ENCODE assay signal across 22 cellular contexts in genomic region chr1:44077421-44077820, GRCh38. TPM values are rescaled to one million over a fixed set of nuclear protein-coding genes. Genes with fewer than 3 reads are reported as not detected.
"Had no signal": no experiment of that assay in that cellular context is flagged by ENCODE, and none has a peak within 500 bp of the region (broad histone marks: within the 10 kb centered on the region; RNA-seq: fewer than 3 reads in every experiment).

No MANE protein-coding gene starts in this region.

- H3K9me3 Mint-ChIP-seq: activated naive CD4-positive, alpha-beta T cell treated with anti-CD3 and anti-CD28 coated beads, Interleukin-2, amount 50 U/mL, for 24 hours; naive thymus-derived CD4-positive, alpha-beta T cell; stimulated activated naive B cell treated with anti-CD40 and anti-IgM and Interleukin-4, amounts not matched to agents 10 μg/mL and 1 μg/mL and 100 μg/mL, for 72 hours had no signal

- H3K27ac Mint-ChIP-seq: activated naive CD4-positive, alpha-beta T cell treated with anti-CD3 and anti-CD28 coated beads, Interleukin-2, amount 50 U/mL, for 24 hours; naive thymus-derived CD4-positive, alpha-beta T cell; stimulated activated naive B cell treated with anti-CD40 and anti-IgM and Interleukin-4, amounts not matched to agents 10 μg/mL and 1 μg/mL and 100 μg/mL, for 72 hours had no signal

- H3K4me1 ChIP-seq: pancreas had no signal

- H3K27me3 ChIP-seq: dorsolateral prefrontal cortex, pancreas, spleen, tibial artery had no signal

- H3K36me3 ChIP-seq: pancreas, spleen, tibial artery had no signal

- H3K4me3 ChIP-seq: dorsolateral prefrontal cortex, pancreas, spleen, tibial artery had no signal

- H3K9me3 ChIP-seq: pancreas, spleen, tibial artery had no signal

- H3K4me3 Mint-ChIP-seq: activated naive CD4-positive, alpha-beta T cell treated with anti-CD3 and anti-CD28 coated beads, Interleukin-2, amount 50 U/mL, for 24 hours; naive thymus-derived CD4-positive, alpha-beta T cell; stimulated activated naive B cell treated with anti-CD40 and anti-IgM and Interleukin-4, amounts not matched to agents 10 μg/mL and 1 μg/mL and 100 μg/mL, for 72 hours had no signal

- DNase-seq: activated CD4-positive, alpha-beta T cell treated with anti-CD3 and anti-CD28 coated beads, Interleukin-2, amount 50 U/mL, for 1 hour; activated CD4-positive, CD25-positive, alpha-beta regulatory T cell treated with anti-CD3 and anti-CD28 coated beads, Interleukin-2, amount 50 U/mL, for 72 hours; activated CD8-positive, alpha-beta memory T cell treated with anti-CD3 and anti-CD28 coated beads, Interleukin-2, amount 50 U/mL, for 48 hours; activated effector memory CD4-positive, alpha-beta T cell treated with anti-CD3 and anti-CD28 coated beads, Interleukin-2, amount 50 U/mL, for 16 hours; activated T-cell treated with anti-CD3 and anti-CD28 coated beads, Interleukin-2, amount 50 U/mL, for 48 hours; dorsolateral prefrontal cortex; foreskin melanocyte; kidney glomerular epithelial cell; mesendoderm; naive thymus-derived CD4-positive, alpha-beta T cell; pancreas; spleen; stimulated activated naive B cell treated with anti-CD40 and anti-IgM and Interleukin-4, amounts not matched to agents 10 μg/mL and 1 μg/mL and 100 μg/mL, for 72 hours; tibial artery had no signal

- H3K27ac ChIP-seq: dorsolateral prefrontal cortex, epithelial cell of prostate, pancreas, spleen, tibial artery, VCaP had no signal

- H3K4me1 Mint-ChIP-seq: activated naive CD4-positive, alpha-beta T cell treated with anti-CD3 and anti-CD28 coated beads, Interleukin-2, amount 50 U/mL, for 24 hours had no signal

- ATAC-seq: naive thymus-derived CD4-positive, alpha-beta T cell; pancreas; sciatic nerve; stimulated activated naive B cell treated with anti-CD40 and anti-IgM and Interleukin-4, amounts not matched to agents 10 μg/mL and 1 μg/mL and 100 μg/mL, for 72 hours had no signal

- H3K36me3 Mint-ChIP-seq: activated naive CD4-positive, alpha-beta T cell treated with anti-CD3 and anti-CD28 coated beads, Interleukin-2, amount 50 U/mL, for 24 hours; stimulated activated naive B cell treated with anti-CD40 and anti-IgM and Interleukin-4, amounts not matched to agents 10 μg/mL and 1 μg/mL and 100 μg/mL, for 72 hours had no signal

RNA-seq across cellular contexts. Expression of gene KLF17, which starts 41.2 kb away (rescaled TPM):
- total RNA-seq: cardiac septum; liver; mucosa of gallbladder; naive thymus-derived CD4-positive, alpha-beta T cell; sciatic nerve; T-helper 1 cell treated with Interleukin-12 subunit alpha and Interleukin-12 subunit beta and Interleukin-4 antibody, amounts not matched to agents 30 ng/mL and 1 ng/mL, for 36 hours had no signal
